Comparison of ENCODE assay signal across 24 cellular contexts in the genomic region with DNA sequence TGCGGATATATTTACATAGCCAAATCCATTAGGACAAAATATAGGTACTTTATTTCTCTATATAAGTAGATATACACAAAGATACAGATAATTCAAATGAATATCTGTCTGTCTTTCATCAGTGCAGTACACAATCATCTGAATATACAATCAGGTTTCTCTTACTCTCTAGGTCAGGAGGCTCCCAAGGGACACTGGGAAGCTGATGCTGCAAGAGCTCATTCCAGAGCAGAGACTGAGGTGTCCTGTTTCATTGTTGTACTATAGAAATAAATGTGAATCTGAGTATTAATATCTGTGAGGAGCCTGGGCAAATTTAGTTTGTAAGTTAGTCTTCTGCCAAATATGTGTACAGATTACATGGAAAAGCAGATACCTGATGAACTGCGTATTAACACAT.
DNase-seq lines count a peak whose midpoint lies in the region; TF ChIP-seq lines count a peak whose summit lies in the region.
"Had no signal": no experiment of that assay in that cellular context is flagged by ENCODE, and none has a peak within 500 bp of the region (broad histone marks: within the 10 kb centered on the region; RNA-seq: fewer than 3 reads in every experiment).

No MANE protein-coding gene starts in this region.

- H3K4me3 ChIP-seq in choroid plexus epithelial cell (ENCODE audit: low read depth, low read length) (no peak overlapping the region), skeletal muscle cell (ENCODE audit: low read depth, low read length) (no peak overlapping the region)
- H3K4me3 ChIP-seq: body of pancreas, Peyer's patch, tibial nerve had no signal

- DNase-seq in NCI-H146 (lab: John Stamatoyannopoulos, UW), result peak; percentile 14
- no peak for DNase-seq in NCI-H146 treated with DMSO at 0.1 percent for 48 hours (lab: John Stamatoyannopoulos, UW; ENCODE audit: unreplicated experiment)
- DNase-seq in NCI-H2171 (lab: John Stamatoyannopoulos, UW), result peak; percentile 22
- peak; percentile 72 for DNase-seq in choroid plexus epithelial cell (ENCODE audit: low read depth)
- DNase-seq in skeletal muscle cell (ENCODE audit: low read depth), result peak; percentile 86
- no peak for DNase-seq in AG20443 (ENCODE audit: low spot score)
- no peak for DNase-seq in NCI-H2196 (lab: John Stamatoyannopoulos, UW; ENCODE audit: unreplicated experiment)
- no peak for DNase-seq in NCI-H1105 (lab: John Stamatoyannopoulos, UW)
- DNase-seq: activated CD8-positive, alpha-beta memory T cell treated with anti-CD3 and anti-CD28 coated beads, Interleukin-2, amount 50 U/mL, for 48 hours; activated naive CD8-positive, alpha-beta T cell treated with anti-CD3 and anti-CD28 coated beads, Interleukin-2, amount 10 ng/mL, durations not matched to agents 7 days and 5 days; BE2C; body of pancreas; EL; GOT3; Kasumi-1; natural killer cell; NCI-H1092 treated with DMSO at 0.1 percent for 48 hours; NCI-H2227 treated with DMSO at 0.1 percent for 48 hours; NK-92 treated with Interleukin-12 subunit alpha and Interleukin-12 subunit beta, amount 100 ng/mL, for 24 hours; Peyer's patch; stimulated activated CD4-positive, alpha-beta T cell treated with anti-CD3 and anti-CD28 coated beads, Interleukin-12 subunit alpha, Interleukin-12 subunit beta, amount 100 ng/mL, for 4 hours; T-helper 2 cell; WERI-Rb-1 had no signal

- TF ChIP-seq CTCF in choroid plexus epithelial cell (conservative IDR thresholded peaks at IDR 0.05; ENCODE audit: low read depth, low read length), result no peak

Comparison
In these comparisons a context has a peak if more than half of its experiments do, and no peak if none do; other contexts are left out.
1. DNase-seq: peak in NCI-H146 (single experiment), NCI-H2171 (single experiment), choroid plexus epithelial cell (single experiment) and skeletal muscle cell (single experiment); none in NCI-H146 treated with DMSO at 0.1 percent for 48 hours (single experiment), AG20443 (single experiment), NCI-H2196 (single experiment) and NCI-H1105 (single experiment).